23 cellular contexts compared by ENCODE assay signal in the genomic region with DNA sequence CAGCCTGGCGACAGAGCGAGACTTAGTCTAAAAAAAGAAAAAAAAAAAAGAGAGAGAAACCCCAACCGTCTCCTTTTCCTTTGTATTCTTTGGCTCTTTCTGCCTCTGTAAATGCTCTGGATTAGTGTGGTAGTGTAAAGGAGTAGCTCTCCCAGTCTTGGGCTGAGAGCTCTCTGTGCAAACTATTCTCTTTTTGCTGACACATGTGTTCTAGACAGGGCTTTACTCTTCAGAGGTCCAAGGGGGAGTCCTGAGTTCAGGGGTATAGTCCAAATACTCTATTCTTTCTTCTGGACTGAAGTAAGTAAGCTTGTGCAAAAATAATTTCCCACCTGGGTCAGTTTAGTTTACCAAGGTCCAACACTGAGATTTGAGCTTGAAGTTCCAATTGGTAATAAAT.
DNase-seq lines count a peak whose midpoint lies in the region; ATAC-seq, FAIRE-seq and TF ChIP-seq lines count a peak whose summit lies in the region.
"Had no signal": no experiment of that assay in that cellular context is flagged by ENCODE, and none has a peak within 500 bp of the region (broad histone marks: within the 10 kb centered on the region; RNA-seq: fewer than 3 reads in every experiment).

No MANE protein-coding gene starts in this region.

- H3K9ac ChIP-seq in H9 (ENCODE audit: extremely low read depth, insufficient read length, low read length) (no peak overlapping the region), IMR-90 (ENCODE audit: low read depth, low read length) (no peak overlapping the region), K562 (ENCODE audit: insufficient read depth in 1 of 2, low read depth in 2 of 2, low read length in 2 of 2) (no peak overlapping the region), colonic mucosa (ENCODE audit: low read depth in 2 of 2, low read length in 2 of 2) (no peak overlapping the region)
- H3K9ac ChIP-seq: BLaER1 treated with 17β-estradiol and CSF1 and Interleukin-3, amounts not matched to agents 10 nM and 100 nM had no signal

- intact Hi-C loops in IMR-90 (cut with micrococcal nuclease): no loop called here
- intact Hi-C loops in K562 (cut with micrococcal nuclease): no loop called here
- intact Hi-C loops in colonic mucosa (cut with DNase I): no loop called here

- FAIRE-seq in A549 (lab: Jason Lieb, UNC) (no peak), K562 (lab: Jason Lieb, UNC) (no peak)
- FAIRE-seq: A204.1, G401.6, GM12891, GM18507 had no signal

- no peaks in the 10 kb centered on the region for H3K79me1 ChIP-seq in H9 (ENCODE audit: insufficient read depth, low read depth, low read length, poor library complexity, severe bottlenecking)
- H3K79me1 ChIP-seq in IMR-90 (ENCODE audit: low read depth in 1 of 2, low read length in 2 of 2): no peaks in the 10 kb centered on the region

- in situ Hi-C loops in IMR-90 (cut with MboI; ENCODE audit: low sequenced_read_pairs) (no loop called here), K562 (cut with MboI) (no loop called here)

- no peaks in the 10 kb centered on the region for H3K9me3 ChIP-seq in A549
- H3K9me3 ChIP-seq in H9 (ENCODE audit: control insufficient read depth, low read depth, low read length): no peaks in the 10 kb centered on the region
- H3K9me3 ChIP-seq in IMR-90 (ENCODE audit: control insufficient read depth, insufficient read depth, low read length): no peaks in the 10 kb centered on the region
- H3K9me3 ChIP-seq in K562 (replicated peaks; ENCODE audit: control insufficient read depth, insufficient read depth, low read depth, low read length): no peaks in the 10 kb centered on the region
- H3K9me3 ChIP-seq in colonic mucosa: no peaks in the 10 kb centered on the region
- H3K9me3 ChIP-seq in right atrium auricular region: no peaks in the 10 kb centered on the region
- H3K9me3 ChIP-seq: BLaER1 treated with 17β-estradiol and CSF1 and Interleukin-3, amounts not matched to agents 10 nM and 100 nM; Caco-2 had no signal

- no peak overlapping the region for H3K56ac ChIP-seq in H9 (ENCODE audit: insufficient read length, low read depth, low read length)
- no peak overlapping the region for H3K56ac ChIP-seq in IMR-90 (ENCODE audit: extremely low read depth, insufficient read depth, low read length)

- no peak overlapping the region for H3K4me2 ChIP-seq in A549
- H3K4me2 ChIP-seq in H9 (ENCODE audit: insufficient read depth, insufficient read length, low read length): no peak overlapping the region
- no peak overlapping the region for H3K4me2 ChIP-seq in IMR-90 (ENCODE audit: low read depth, low read length)
- H3K4me2 ChIP-seq in K562 (ENCODE audit: insufficient read depth, low read length): no peak overlapping the region
- H3K4me2 ChIP-seq: BLaER1 treated with 17β-estradiol and CSF1 and Interleukin-3, amounts not matched to agents 10 nM and 100 nM had no signal

- ATAC-seq in A549 (no peak), IMR-90 (ENCODE audit: low read depth) (no peak), K562 (no peak), GM21447 (IDR thresholded peaks at IDR 0.05; ENCODE audit: unreplicated experiment) (no peak)
- ATAC-seq: CD8-positive, alpha-beta T cell had no signal

- CTCF ChIA-PET in A549 (lab: Yijun Ruan, JAX): no interaction called here
- CTCF ChIA-PET in IMR-90 (lab: Yijun Ruan, JAX): no interaction called here
- CTCF ChIA-PET in K562 (lab: Yijun Ruan, JAX; ENCODE audit: low intra/inter-chr PET ratio): no interaction called here

- H3K4me1 ChIP-seq in A549 (peaks cover 35% of the 10 kb centered on the region), H9 (ENCODE audit: insufficient read depth, low read length) (no peaks in the 10 kb centered on the region), IMR-90 (ENCODE audit: control insufficient read depth, insufficient read depth, low read length) (peaks cover 9% of the 10 kb centered on the region; the same call in 1 of the 2 replicates), K562 (replicated peaks in 1 of 2; ENCODE audit: control insufficient read depth in 2 of 2, insufficient read depth in 2 of 2, low read length in 2 of 2) (no peaks in the 10 kb centered on the region), colonic mucosa (no peaks in the 10 kb centered on the region), right atrium auricular region (no peaks in the 10 kb centered on the region)
- H3K4me1 ChIP-seq: Caco-2 had no signal

- 67% methylated on average over 3 of the region's 3 CpGs for WGBS in A549 (ENCODE audit: missing lambda C conversion rate)
- no CpG with 5 or more reads among the region's 3 CpGs for WGBS in H9 (ENCODE audit: extremely low coverage, insufficient read length, low lambda C conversion rate)
- no CpG with 5 or more reads among the region's 3 CpGs for WGBS in IMR-90 (ENCODE audit: extremely low coverage in 2 of 2, insufficient read length in 1 of 2), 2 experiments
- 0% methylated on average over 1 of the region's 3 CpGs for WGBS in K562 (ENCODE audit: insufficient coverage, low coverage, missing lambda C conversion rate)

- no peaks in the 10 kb centered on the region for H3K9me3 Mint-ChIP-seq in H9
- H3K9me3 Mint-ChIP-seq: CD4-positive, alpha-beta T cell; CD8-positive, alpha-beta T cell had no signal

- no peak for TF ChIP-seq CTCF in A549 (IDR thresholded peaks at IDR 0.05)
- no peak for TF ChIP-seq CTCF in H9 (conservative IDR thresholded peaks at IDR 0.05)
- no peak for TF ChIP-seq CTCF in IMR-90 (conservative IDR thresholded peaks at IDR 0.05; ENCODE audit: low read depth, low read length)
- no peak for TF ChIP-seq CTCF in K562 (IDR thresholded peaks at IDR 0.05 in 2 of 3, conservative IDR thresholded peaks at IDR 0.05 in 1 of 3; ENCODE audit: insufficient read depth in 2 of 3, low read depth in 1 of 3, low read length in 3 of 3)
- TF ChIP-seq CTCF in colonic mucosa (IDR thresholded peaks at IDR 0.05): no peak
- no peak for TF ChIP-seq CTCF in right atrium auricular region (IDR thresholded peaks at IDR 0.05)

- H4K20me1 ChIP-seq in H9 (ENCODE audit: control insufficient read depth, insufficient read depth, insufficient read length) (no peaks in the 10 kb centered on the region), IMR-90 (ENCODE audit: insufficient read depth, low read length) (no peaks in the 10 kb centered on the region), K562 (replicated peaks; ENCODE audit: control insufficient read depth, insufficient read depth, low read length) (no peaks in the 10 kb centered on the region)
- H4K20me1 ChIP-seq: BLaER1 treated with 17β-estradiol and CSF1 and Interleukin-3, amounts not matched to agents 10 nM and 100 nM had no signal

- no peak overlapping the region for H3K27ac ChIP-seq in A549
- H3K27ac ChIP-seq in H9 (ENCODE audit: insufficient read length, low read depth, low read length): no peak overlapping the region
- H3K27ac ChIP-seq in IMR-90 (ENCODE audit: insufficient read depth, low read length): no peak overlapping the region
- H3K27ac ChIP-seq in K562 (ENCODE audit: extremely low read depth, low read depth, low read length): no peak overlapping the region
- H3K27ac ChIP-seq in colonic mucosa: no peak overlapping the region
- no peak overlapping the region for H3K27ac ChIP-seq in right atrium auricular region
- H3K27ac ChIP-seq: BLaER1 treated with 17β-estradiol and CSF1 and Interleukin-3, amounts not matched to agents 10 nM and 100 nM; C4-2B had no signal

- no peak overlapping the region for H2AFZ ChIP-seq in H9 (ENCODE audit: low read length)
- no peak overlapping the region for H2AFZ ChIP-seq in IMR-90 (replicated peaks; ENCODE audit: low read length, poor library complexity)
- H2AFZ ChIP-seq in K562 (ENCODE audit: low read depth, low read length): no peak overlapping the region

- H4K8ac ChIP-seq in H9 (replicated peaks; ENCODE audit: insufficient read length, low read depth, low read length) (no peak overlapping the region), IMR-90 (ENCODE audit: low read depth in 2 of 2, low read length in 2 of 2) (no peak overlapping the region)

- no peak overlapping the region for H2BK12ac ChIP-seq in H9 (ENCODE audit: insufficient read length, low read depth, low read length)

- H3K9me1 ChIP-seq in IMR-90 (ENCODE audit: insufficient read depth, low read length) (no peaks in the 10 kb centered on the region), K562 (ENCODE audit: control insufficient read depth, insufficient read depth, low read length) (no peaks in the 10 kb centered on the region)

- H2AK5ac ChIP-seq in H9 (ENCODE audit: insufficient read length, low read length) (no peak overlapping the region), IMR-90 (ENCODE audit: low read depth, low read length) (no peak overlapping the region)

- no peaks in the 10 kb centered on the region for H3K36me3 Mint-ChIP-seq in H9 (ENCODE audit: insufficient read depth in 1 of 3, low read depth in 3 of 3)
- H3K36me3 Mint-ChIP-seq: CD8-positive, alpha-beta T cell had no signal

- no peak overlapping the region for H3K23ac ChIP-seq in H9 (ENCODE audit: insufficient read length, low read depth, low read length)
- no peak overlapping the region for H3K23ac ChIP-seq in IMR-90 (ENCODE audit: low read depth, low read length)

- no peak overlapping the region for H3T11ph ChIP-seq in H9 (ENCODE audit: low read length)

- no peak overlapping the region for H3K18ac ChIP-seq in H9 (ENCODE audit: insufficient read length, low read depth, low read length)
- H3K18ac ChIP-seq in IMR-90 (ENCODE audit: low read depth, low read length): no peak overlapping the region; the same call in 1 of the 2 replicates

- H2BK20ac ChIP-seq in H9 (ENCODE audit: low read depth, low read length, poor library complexity, severe bottlenecking) (no peak overlapping the region), IMR-90 (ENCODE audit: low read depth, low read length) (peak overlapping the region; percentile 39; the same call in 1 of the 2 replicates)

- H3K27me3 ChIP-seq in H9 (ENCODE audit: insufficient read depth, low read length) (no peaks in the 10 kb centered on the region), IMR-90 (ENCODE audit: control insufficient read depth, insufficient read depth, low read length) (no peaks in the 10 kb centered on the region), K562 (ENCODE audit: control insufficient read depth in 2 of 2, insufficient read depth in 2 of 2, low read length in 2 of 2) (no peaks in the 10 kb centered on the region), colonic mucosa (no peaks in the 10 kb centered on the region), right atrium auricular region (no peaks in the 10 kb centered on the region)
- H3K27me3 ChIP-seq: BLaER1 treated with 17β-estradiol and CSF1 and Interleukin-3, amounts not matched to agents 10 nM and 100 nM had no signal

- peak overlapping the region in 2 of 3 experiments; percentile 55 to 89; a peak in 3 of 7 replicates for H3K27ac Mint-ChIP-seq in H9
- H3K27ac Mint-ChIP-seq: B cell; CD4-positive, alpha-beta T cell; CD8-positive, alpha-beta T cell had no signal

- TF ChIP-seq POLR2A in A549 (IDR thresholded peaks at IDR 0.05; ENCODE audit: low read length) (no peak), IMR-90 (IDR thresholded peaks at IDR 0.05; ENCODE audit: low read depth, low read length) (no peak), K562 (conservative IDR thresholded peaks at IDR 0.05) (no peak)

- H2BK120ac ChIP-seq in H9 (ENCODE audit: low read depth, low read length, poor library complexity, severe bottlenecking) (no peak overlapping the region), IMR-90 (ENCODE audit: low read depth, low read length) (peak overlapping the region; percentile 74)

- no peak for DNase-seq in A549 (ENCODE audit: low read depth in 1 of 2, low spot score in 1 of 2)
- no peak for DNase-seq in H9
- DNase-seq in IMR-90: no peak
- DNase-seq in K562 (ENCODE audit: extremely low read depth in 1 of 4, low spot score in 3 of 4): no peak
- no peak for DNase-seq in colonic mucosa
- no peak for DNase-seq in right atrium auricular region (ENCODE audit: low spot score)
- DNase-seq in GM19240 (ENCODE audit: insufficient read length, low spot score): no peak
- DNase-seq: 8988T; AML-193; Caco-2; Calu3; CD4-positive, alpha-beta T cell; CD8-positive, alpha-beta T cell; DMS79 treated with DMSO at 0.1 percent for 48 hours; GF-D8 had no signal

- no peaks in the 10 kb centered on the region for H3K27me3 Mint-ChIP-seq in H9 (ENCODE audit: low read depth)
- H3K27me3 Mint-ChIP-seq: B cell; CD4-positive, alpha-beta T cell had no signal

- H3K4me3 ChIP-seq in A549 (no peak overlapping the region), IMR-90 (ENCODE audit: insufficient read depth, low read depth, low read length) (no peak overlapping the region), K562 (no peak overlapping the region), colonic mucosa (no peak overlapping the region), right atrium auricular region (no peak overlapping the region)
- H3K4me3 ChIP-seq: BLaER1 treated with 17β-estradiol and CSF1 and Interleukin-3, amounts not matched to agents 10 nM and 100 nM had no signal

- no peak overlapping the region for H2AK9ac ChIP-seq in IMR-90 (replicated peaks; ENCODE audit: low read depth, low read length, poor library complexity)

- no peak overlapping the region for H4K5ac ChIP-seq in H9 (ENCODE audit: insufficient read length, low read depth, low read length)
- H4K5ac ChIP-seq in IMR-90 (ENCODE audit: low read depth, low read length): no peak overlapping the region

- H3K4me1 Mint-ChIP-seq in H9: peaks cover 2 to 7% of the 10 kb centered on the region in 2 experiments; a peak in 2 of 4 replicates
- H3K4me1 Mint-ChIP-seq: B cell had no signal

- H3K4ac ChIP-seq in H9 (ENCODE audit: low read depth, low read length): no peak overlapping the region
- 0 out of 2 replicates have a peak overlapping the region, but pooled peaks have one; percentile 29 for H3K4ac ChIP-seq in IMR-90 (ENCODE audit: low read depth, low read length)

- TF ChIP-seq EP300 in A549 (IDR thresholded peaks at IDR 0.05) (no peak), K562 (IDR thresholded peaks at IDR 0.05; ENCODE audit: low read length) (no peak)

- H3K79me2 ChIP-seq in H9 (ENCODE audit: insufficient read depth, low read length) (no peaks in the 10 kb centered on the region), K562 (ENCODE audit: control insufficient read depth, insufficient read depth, low read length) (no peaks in the 10 kb centered on the region)

- dilution Hi-C loops in IMR-90 (cut with HindIII; ENCODE audit: low sequenced_read_pairs, unreplicated experiment): no loop called here

- H4K91ac ChIP-seq in H9 (ENCODE audit: insufficient read length, low read depth, low read length) (no peak overlapping the region), IMR-90 (ENCODE audit: insufficient read depth, low read depth, low read length) (no peak overlapping the region)

- BruUV-seq in IMR-90 (replicated peaks; lab: Mats Ljungman, UMichigan) (no TSS peak), K562 (replicated peaks; lab: Mats Ljungman, UMichigan) (no TSS peak)

- TF ChIP-seq RAD21 in A549 (conservative IDR thresholded peaks at IDR 0.05 in 1 of 2, IDR thresholded peaks at IDR 0.05 in 1 of 2) (no peak), IMR-90 (IDR thresholded peaks at IDR 0.05; ENCODE audit: low read length) (no peak), K562 (CRISPR knock-in tag; conservative IDR thresholded peaks at IDR 0.05 in 1 of 2, IDR thresholded peaks at IDR 0.05 in 1 of 2) (no peak)

- H3K4me3 Mint-ChIP-seq in H9: no peak overlapping the region
- H3K4me3 Mint-ChIP-seq: B cell; CD4-positive, alpha-beta T cell; CD8-positive, alpha-beta T cell had no signal

- H3K23me2 ChIP-seq in H9 (ENCODE audit: insufficient read length, low read depth, low read length, poor library complexity, severe bottlenecking): no peaks in the 10 kb centered on the region

- H3K36me3 ChIP-seq in IMR-90 (ENCODE audit: control insufficient read depth, insufficient read depth, low read length): no peaks in the 10 kb centered on the region
- H3K36me3 ChIP-seq in K562 (ENCODE audit: control insufficient read depth, insufficient read depth, low read length): no peaks in the 10 kb centered on the region
- no peaks in the 10 kb centered on the region for H3K36me3 ChIP-seq in colonic mucosa
- H3K36me3 ChIP-seq in right atrium auricular region: no peaks in the 10 kb centered on the region
- H3K36me3 ChIP-seq: BLaER1 treated with 17β-estradiol and CSF1 and Interleukin-3, amounts not matched to agents 10 nM and 100 nM had no signal

- no peak overlapping the region for H3K14ac ChIP-seq in H9 (ENCODE audit: insufficient read depth, low read length)
- H3K14ac ChIP-seq in IMR-90 (replicated peaks; ENCODE audit: low read depth, low read length): no peak overlapping the region

- H2BK5ac ChIP-seq in H9 (ENCODE audit: insufficient read length, low read length): no peak overlapping the region
- no peak overlapping the region for H2BK5ac ChIP-seq in IMR-90 (ENCODE audit: low read depth, low read length, poor library complexity, severe bottlenecking)

- POLR2A ChIA-PET in A549 (lab: Yijun Ruan, JAX): no interaction called here
- POLR2A ChIA-PET in IMR-90 (lab: Charles Lee; ENCODE audit: unreplicated experiment): no interaction called here
- POLR2A ChIA-PET in K562 (lab: Yijun Ruan, JAX): no interaction called here

- H2BK15ac ChIP-seq in H9 (ENCODE audit: low read depth, low read length): no peak overlapping the region
- H2BK15ac ChIP-seq in IMR-90 (ENCODE audit: low read depth, low read length): 0 out of 3 replicates have a peak overlapping the region, but pooled peaks have one; percentile 26
